Comparison of ENCODE assay signal across 38 cellular contexts in genomic region chrX:36983831-36984230, GRCh38. TPM values are rescaled to one million over a fixed set of nuclear protein-coding genes. Genes with fewer than 3 reads are reported as not detected.
"Had no signal": no experiment of that assay in that cellular context is flagged by ENCODE, and none has a peak within 500 bp of the region (broad histone marks: within the 10 kb centered on the region; RNA-seq: fewer than 3 reads in every experiment).

No MANE protein-coding gene starts in this region.

- H3K4me3 ChIP-seq: Peyer's patch had no signal

- H3K4me1 Mint-ChIP-seq: activated T-helper 17 cell treated with anti-CD3 and anti-CD28 coated beads, Interleukin-2, amount 50 U/mL, for 72 hours; T-helper 17 cell had no signal

- H3K27me3 ChIP-seq: brain microvascular endothelial cell, Peyer's patch had no signal

- H3K27me3 Mint-ChIP-seq: T-helper 17 cell had no signal

- H3K4me1 ChIP-seq: Peyer's patch had no signal

- H3K9me3 ChIP-seq: Peyer's patch had no signal

- H3K27ac ChIP-seq: brain microvascular endothelial cell, Peyer's patch had no signal

- H3K27ac Mint-ChIP-seq: activated CD4-positive, alpha-beta T cell treated with anti-CD3 and anti-CD28 coated beads, Interleukin-2, amount 10 ng/mL, durations not matched to agents 24 days and 14 days; activated CD8-positive, alpha-beta T cell treated with anti-CD3 and anti-CD28 coated beads for 36 hours; activated naive CD8-positive, alpha-beta T cell treated with anti-CD3 and anti-CD28 coated beads for 36 hours; activated T-cell treated with anti-CD3 and anti-CD28 coated beads, Interleukin-2, amount 50 U/mL, for 72 hours; activated T-helper 17 cell treated with anti-CD3 and anti-CD28 coated beads, Interleukin-2, amount 50 U/mL, for 72 hours; T-cell; T-helper 17 cell had no signal

- H3K36me3 ChIP-seq: brain microvascular endothelial cell, Peyer's patch had no signal

- H3K4me3 Mint-ChIP-seq: activated CD4-positive, alpha-beta T cell treated with anti-CD3 and anti-CD28 coated beads, Interleukin-2, amount 10 ng/mL, durations not matched to agents 24 days and 14 days; activated CD8-positive, alpha-beta T cell treated with anti-CD3 and anti-CD28 coated beads for 36 hours; activated naive CD8-positive, alpha-beta T cell treated with anti-CD3 and anti-CD28 coated beads for 36 hours; activated T-cell treated with anti-CD3 and anti-CD28 coated beads, Interleukin-2, amount 50 U/mL, for 72 hours; activated T-helper 17 cell treated with anti-CD3 and anti-CD28 coated beads, Interleukin-2, amount 50 U/mL, for 72 hours; T-cell; T-helper 17 cell had no signal

- H3K9me3 Mint-ChIP-seq: activated CD4-positive, alpha-beta T cell treated with anti-CD3 and anti-CD28 coated beads, Interleukin-2, amount 10 ng/mL, durations not matched to agents 24 days and 14 days; activated T-helper 17 cell treated with anti-CD3 and anti-CD28 coated beads, Interleukin-2, amount 50 U/mL, for 72 hours had no signal

- DNase-seq: activated CD4-positive, alpha-beta T cell treated with anti-CD3 and anti-CD28 coated beads, Interleukin-2, amount 10 ng/mL, durations not matched to agents 24 days and 14 days; activated CD4-positive, alpha-beta T cell treated with anti-CD3 and anti-CD28 coated beads, Interleukin-2, amount 50 U/mL, for 4 hours; activated CD8-positive, alpha-beta T cell treated with anti-CD3 and anti-CD28 coated beads for 36 hours; activated effector memory CD4-positive, alpha-beta T cell treated with anti-CD3 and anti-CD28 coated beads, Interleukin-2, amount 50 U/mL, for 16 hours; activated naive CD4-positive, alpha-beta T cell; activated naive CD4-positive, alpha-beta T cell treated with anti-CD3 and anti-CD28 coated beads, Interleukin-2, amount 50 U/mL, for 16 hours; activated naive CD8-positive, alpha-beta T cell treated with anti-CD3 and anti-CD28 coated beads for 36 hours; activated T-cell treated with anti-CD3 and anti-CD28 coated beads, Interleukin-2, amount 50 U/mL, for 1 hour; activated T-cell treated with anti-CD3 and anti-CD28 coated beads, Interleukin-2, amount 50 U/mL, for 72 hours; amniotic stem cell; aorta; brain microvascular endothelial cell; central memory CD4-positive, alpha-beta T cell; Karpas-422; KBM-7; MM.1S; MV-4-11; NCI-H1092; NCI-H1417; NCI-H146; NCI-H187; NCI-H2081; NCI-H2171 treated with DMSO at 0.1 percent for 48 hours; NCI-H2227 treated with DMSO at 0.1 percent for 48 hours; NCI-H446 treated with DMSO at 0.1 percent for 48 hours; NCI-H524; NCI-H748 treated with DMSO at 0.1 percent for 48 hours; NK-92 treated with Interleukin-12 subunit alpha and Interleukin-12 subunit beta, amount 100 ng/mL, for 24 hours; PC-3; Peyer's patch; RPMI8226; SHP77 treated with DMSO at 0.1 percent for 48 hours; T-cell; T-helper 17 cell had no signal

- ATAC-seq: activated CD8-positive, alpha-beta T cell treated with anti-CD3 and anti-CD28 coated beads for 36 hours; activated T-cell treated with anti-CD3 and anti-CD28 coated beads, Interleukin-2, amount 50 U/mL, for 72 hours; activated T-helper 17 cell treated with anti-CD3 and anti-CD28 coated beads, Interleukin-2, amount 50 U/mL, for 72 hours; PC-3; SK-N-SH treated with all-trans-retinoic acid at 6 μM for 48 hours; T-cell; T-helper 17 cell had no signal

- H3K36me3 Mint-ChIP-seq: T-cell had no signal

RNA-seq across cellular contexts. Expression of gene FAM47C, which starts 24.3 kb away (rescaled TPM):
- total RNA-seq: activated CD4-positive, alpha-beta T cell treated with anti-CD3 and anti-CD28 coated beads, Interleukin-2, amount 10 ng/mL, durations not matched to agents 24 days and 14 days; activated CD8-positive, alpha-beta memory T cell treated with anti-CD3 and anti-CD28 coated beads for 36 hours; activated CD8-positive, alpha-beta T cell treated with anti-CD3 and anti-CD28 coated beads for 36 hours; activated naive CD8-positive, alpha-beta T cell treated with anti-CD3 and anti-CD28 coated beads for 36 hours; activated T-cell treated with anti-CD3 and anti-CD28 coated beads, Interleukin-2, amount 50 U/mL, for 72 hours; activated T-helper 17 cell treated with anti-CD3 and anti-CD28 coated beads, Interleukin-2, amount 50 U/mL, for 72 hours; aorta; PC-3; Peyer's patch; SK-MEL-5; T-cell; T-helper 17 cell had no signal
- polyA plus RNA-seq: aorta had no signal
